In genomic region chr6:99822741-99823512, GRCh38 we compare ENCODE assay signal across 8 cellular contexts.
DNase-seq lines count a peak whose midpoint lies in the region; ATAC-seq, FAIRE-seq and TF ChIP-seq lines count a peak whose summit lies in the region.

No MANE protein-coding gene starts in this region.

- H4K20me1 ChIP-seq in HepG2 (ENCODE audit: insufficient read depth, low read length), result no peaks in the 10 kb centered on the region

- TF ChIP-seq RAD21 in HepG2 (CRISPR knock-in tag; IDR thresholded peaks at IDR 0.05), result peak; percentile 57

- FAIRE-seq in HepG2 (lab: Jason Lieb, UNC), result peak; percentile 82

- 0 out of 2 replicates have a peak, but pooled peaks cover 3% of the 10 kb centered on the region for H3K27me3 ChIP-seq in BJ (ENCODE audit: control insufficient read depth, insufficient read depth, low read length)
- no peaks in the 10 kb centered on the region; a peak in 1 of 5 replicates for H3K27me3 ChIP-seq in HepG2 (ENCODE audit: control insufficient read depth in 1 of 2, insufficient read depth in 2 of 2, low read length in 2 of 2)

- in situ Hi-C loops in HepG2 (cut with HindIII; ENCODE audit: extremely low pct_ligation_motif_present, low pct_unique_long_range_greater_than_20kb), result loop anchor here (10.0 to 25.0 kb wide), 2 partner anchors 238 to 486 kb away; partner anchors contain the start of gene FAXC

- H2AFZ ChIP-seq in HepG2 (ENCODE audit: low read length), result no peak overlapping the region

- ATAC-seq in GM18502 (IDR thresholded peaks at IDR 0.05; ENCODE audit: poor library complexity, unreplicated experiment) (peak; percentile 78), HepG2 (peak; percentile 99)

- DNase-seq in BJ (ENCODE audit: low read depth) (peak; percentile 15), HK-2 (ENCODE audit: unreplicated experiment) (peak; percentile 19), NCI-H82 (lab: John Stamatoyannopoulos, UW) (peak; percentile 63), cardiac fibroblast (ENCODE audit: low read depth in 2 of 2) (peak; percentile 50 to 76), HepG2 (ENCODE audit: low spot score) (peak; percentile 64), immature natural killer cell (no peak), T1000 (lab: John Stamatoyannopoulos, UW) (no peak)

- H3K4me1 Mint-ChIP-seq in immature natural killer cell, result no peaks in the 10 kb centered on the region

- intact Hi-C loops in HepG2 (cut with micrococcal nuclease; ENCODE audit: unreplicated experiment), result loop anchor here (5.0 kb wide), 3 partner anchors 236 to 491 kb away; no protein-coding TSS in a partner anchor

- no peak overlapping the region for H3K9ac ChIP-seq in HepG2 (ENCODE audit: insufficient read depth, low read depth, low read length)

- no TSS peak for BruUV-seq in HepG2 (replicated peaks; lab: Mats Ljungman, UMichigan)

- POLR2A ChIA-PET in BJ (lab: Charles Lee) (no interaction called here), HepG2 (lab: Yijun Ruan, JAX) (no interaction called here)

- H3K27ac ChIP-seq in HepG2 (ENCODE audit: extremely low read length, insufficient read depth, low read length), result no peak overlapping the region

- WGBS in HepG2 (ENCODE audit: low lambda C conversion rate), result 0% methylated on average over 5 of the region's 5 CpGs

- peaks cover 7% of the 10 kb centered on the region for H3K4me1 ChIP-seq in HepG2 (ENCODE audit: insufficient read depth, low read length)

- H3K36me3 ChIP-seq in BJ (ENCODE audit: control insufficient read depth, insufficient read depth, low read length), result no peaks in the 10 kb centered on the region
- no peaks in the 10 kb centered on the region for H3K36me3 ChIP-seq in HepG2 (replicated peaks in 1 of 2; ENCODE audit: control insufficient read depth in 1 of 2, insufficient read depth in 2 of 2, low read length in 2 of 2)

- H3K4me3 ChIP-seq in BJ (ENCODE audit: low read depth, low read length) (no peak overlapping the region; the same call in 1 of the 2 replicates), cardiac fibroblast (replicated peaks in 1 of 2; ENCODE audit: low read depth in 2 of 2, low read length in 2 of 2) (peak overlapping the region in 1 of 2 donors; percentile 40), HepG2 (replicated peaks in 1 of 3; ENCODE audit: insufficient read depth in 1 of 3, low read depth in 2 of 3, low read length in 3 of 3) (peak overlapping the region in 1 of 3 experiments; percentile 23; a peak in 2 of 6 replicates)

- H3K27ac Mint-ChIP-seq in immature natural killer cell, result no peak overlapping the region

- peak overlapping the region; percentile 46; the same call in 1 of the 2 replicates for H3K4me2 ChIP-seq in HepG2 (ENCODE audit: low read depth, low read length)

- peaks cover 0 to 11% (median 1%) of the 10 kb centered on the region in 3 donors for H3K27me3 Mint-ChIP-seq in immature natural killer cell (ENCODE audit: low read depth in 3 of 3)

- peak overlapping the region in 2 of 5 donors; percentile 29 to 39 for H3K4me3 Mint-ChIP-seq in immature natural killer cell

- H3K79me2 ChIP-seq in HepG2 (ENCODE audit: insufficient read depth, low read length), result no peaks in the 10 kb centered on the region

- peaks cover 0 to 6% (median 0%) of the 10 kb centered on the region in 6 donors for H3K9me3 Mint-ChIP-seq in immature natural killer cell

- TF ChIP-seq CTCF in BJ (IDR thresholded peaks at IDR 0.05; ENCODE audit: insufficient read depth, low read depth, low read length), result peak; percentile 51
- TF ChIP-seq CTCF in cardiac fibroblast (IDR thresholded peaks at IDR 0.05; ENCODE audit: low read depth, low read length), result peak; percentile 54
- peak; percentile 76 for TF ChIP-seq CTCF in HepG2 (CRISPR knock-in tag; IDR thresholded peaks at IDR 0.05)

- CTCF ChIA-PET in BJ (lab: Yijun Ruan, JAX) (interaction anchor here (0.7 to 1.8 kb wide), 8 partner anchors 10 to 779 kb away, joined by 3 to 7 read pairs (median 4); no protein-coding TSS in a partner anchor), HepG2 (lab: Yijun Ruan, JAX; ENCODE audit: low intra/inter-chr PET ratio, low total read pairs) (interaction anchor here (1.2 to 1.3 kb wide), 2 partner anchors 234 to 355 kb away, joined by 4 to 5 read pairs; no protein-coding TSS in a partner anchor)

- TF ChIP-seq POLR2A in HepG2 (IDR thresholded peaks at IDR 0.05; ENCODE audit: insufficient read depth in 1 of 2, low read depth in 2 of 2, low read length in 2 of 2), result no peak

- no peaks in the 10 kb centered on the region for H3K9me3 ChIP-seq in HepG2 (ENCODE audit: low read length)

- TF ChIP-seq EP300 in HepG2 (IDR thresholded peaks at IDR 0.05; ENCODE audit: low read depth in 2 of 2, low read length in 2 of 2) (no peak), HepG2 (CRISPR knock-in tag; IDR thresholded peaks at IDR 0.05; ENCODE audit: borderline replicate concordance) (no peak)

- no peaks in the 10 kb centered on the region for H3K36me3 Mint-ChIP-seq in immature natural killer cell

TF ChIP-seq in HepG2, 621 proteins besides CTCF, POLR2A, EP300 and RAD21:
- TF ChIP-seq STAG1 (CRISPR knock-in tag; IDR thresholded peaks at IDR 0.05) (peak; percentile 76), SMC3 (IDR thresholded peaks at IDR 0.05; ENCODE audit: low read length) (peak; percentile 59), KAT7 (CRISPR knock-in tag; IDR thresholded peaks at IDR 0.05; ENCODE audit: borderline replicate concordance) (no peak), SP140L (CRISPR knock-in tag; IDR thresholded peaks at IDR 0.05; ENCODE audit: borderline replicate concordance) (no peak), NFKBIZ (CRISPR knock-in tag; IDR thresholded peaks at IDR 0.05) (no peak), TEAD3 (CRISPR knock-in tag; optimal IDR thresholded peaks at IDR 0.05; ENCODE audit: borderline replicate concordance) (peak; percentile 34), MAFF (IDR thresholded peaks at IDR 0.05; ENCODE audit: low read depth, low read length) (peak; percentile 54; the same call in 1 of the 2 replicates), ZNF567 (CRISPR knock-in tag; IDR thresholded peaks at IDR 0.05; ENCODE audit: borderline replicate concordance) (no peak), MAFK (conservative IDR thresholded peaks at IDR 0.05 in 1 of 2, IDR thresholded peaks at IDR 0.05 in 1 of 2; ENCODE audit: low read length in 2 of 2) (peak; percentile 10 to 49; a peak in 2 of 4 replicates), FOXA1 (IDR thresholded peaks at IDR 0.05) (no peak), FOXA1 (CRISPR knock-in tag; IDR thresholded peaks at IDR 0.05) (peak; percentile 41; the same call in 1 of the 2 replicates)

Comparison
In these comparisons a context has a peak if more than half of its experiments do, and no peak if none do; other contexts are left out.
1. DNase-seq: peak in BJ (single experiment), HK-2 (single experiment), NCI-H82 (single experiment), cardiac fibroblast (2 of 2) and HepG2 (single experiment); none in immature natural killer cell (0 of 3) and T1000 (single experiment).
2. Peak in every context shown above with its lines, with median percentiles within 50 percentile points of each other: CTCF ChIP-seq.